In genomic region chr11:63711838-63712237, GRCh38 we compare ENCODE assay signal across 28 cellular contexts.
"Had no signal": no experiment of that assay in that cellular context is flagged by ENCODE, and none has a peak within 500 bp of the region (broad histone marks: within the 10 kb centered on the region; RNA-seq: fewer than 3 reads in every experiment).

No MANE protein-coding gene starts in this region.

- H3K4me3 ChIP-seq: body of pancreas, breast epithelium, SJCRH30, SK-N-MC had no signal

- H3K9me3 Mint-ChIP-seq: activated CD4-positive, alpha-beta T cell treated with anti-CD3 and anti-CD28 coated beads, Interleukin-2, amount 10 ng/mL, durations not matched to agents 24 days and 14 days; activated CD8-positive, alpha-beta T cell treated with anti-CD3 and anti-CD28 coated beads for 36 hours; activated naive CD4-positive, alpha-beta T cell treated with anti-CD3 and anti-CD28 coated beads, Interleukin-2, amount 50 U/mL, for 24 hours; activated naive CD8-positive, alpha-beta T cell treated with anti-CD3 and anti-CD28 coated beads, Interleukin-2, amount 10 ng/mL, durations not matched to agents 7 days and 5 days; activated T-cell treated with anti-CD3 and anti-CD28 coated beads, Interleukin-2, amount 50 U/mL, for 72 hours; activated T-helper 17 cell treated with anti-CD3 and anti-CD28 coated beads, Interleukin-2, amount 50 U/mL, for 72 hours had no signal

- DNase-seq: activated CD4-positive, alpha-beta T cell treated with anti-CD3 and anti-CD28 coated beads, Interleukin-2, amount 10 ng/mL, durations not matched to agents 24 days and 14 days; activated CD4-positive, alpha-beta T cell treated with anti-CD3 and anti-CD28 coated beads, Interleukin-2, amount 50 U/mL, for 4 hours; activated CD8-positive, alpha-beta T cell treated with anti-CD3 and anti-CD28 coated beads for 36 hours; activated gamma-delta T cell; activated naive CD4-positive, alpha-beta T cell treated with Interleukin-2 at 50 U/mL for 16 hours; activated naive CD8-positive, alpha-beta T cell treated with anti-CD3 and anti-CD28 coated beads, Interleukin-2, amount 10 ng/mL, durations not matched to agents 7 days and 5 days; activated T-cell treated with anti-CD3 and anti-CD28 coated beads, Interleukin-2, amount 50 U/mL, for 1 hour; activated T-cell treated with anti-CD3 and anti-CD28 coated beads, Interleukin-2, amount 50 U/mL, for 72 hours; body of pancreas; KBM-7; MM.1S; MV-4-11; NCI-H1092; NCI-H187 treated with DMSO at 0.1 percent for 48 hours; NCI-H2081; NCI-H2171 treated with DMSO at 0.1 percent for 48 hours; NCI-H2227 treated with DMSO at 0.1 percent for 48 hours; NCI-H446 treated with DMSO at 0.1 percent for 48 hours; NCI-H524 treated with DMSO at 0.1 percent for 48 hours; SHP77; SJCRH30; T1000; WERI-Rb-1 had no signal

- H3K36me3 ChIP-seq: SJCRH30 had no signal

- H3K4me3 Mint-ChIP-seq: activated CD4-positive, alpha-beta T cell treated with anti-CD3 and anti-CD28 coated beads, Interleukin-2, amount 10 ng/mL, durations not matched to agents 24 days and 14 days; activated CD8-positive, alpha-beta T cell treated with anti-CD3 and anti-CD28 coated beads for 36 hours; activated naive CD4-positive, alpha-beta T cell treated with anti-CD3 and anti-CD28 coated beads, Interleukin-2, amount 50 U/mL, for 24 hours; activated naive CD8-positive, alpha-beta T cell treated with anti-CD3 and anti-CD28 coated beads, Interleukin-2, amount 10 ng/mL, durations not matched to agents 7 days and 5 days; activated T-cell treated with anti-CD3 and anti-CD28 coated beads, Interleukin-2, amount 50 U/mL, for 72 hours; activated T-helper 17 cell treated with anti-CD3 and anti-CD28 coated beads, Interleukin-2, amount 50 U/mL, for 72 hours had no signal

- H3K27me3 ChIP-seq: body of pancreas, breast epithelium, SJCRH30 had no signal

- ATAC-seq: activated CD8-positive, alpha-beta T cell treated with anti-CD3 and anti-CD28 coated beads for 36 hours; activated T-cell treated with anti-CD3 and anti-CD28 coated beads, Interleukin-2, amount 50 U/mL, for 72 hours; activated T-helper 17 cell treated with anti-CD3 and anti-CD28 coated beads, Interleukin-2, amount 50 U/mL, for 72 hours; body of pancreas; Panc1 had no signal

- H3K27me3 Mint-ChIP-seq: activated CD4-positive, alpha-beta T cell treated with anti-CD3 and anti-CD28 coated beads, Interleukin-2, amount 10 ng/mL, durations not matched to agents 24 days and 14 days; activated CD8-positive, alpha-beta T cell treated with anti-CD3 and anti-CD28 coated beads for 36 hours; activated naive CD4-positive, alpha-beta T cell treated with anti-CD3 and anti-CD28 coated beads, Interleukin-2, amount 50 U/mL, for 24 hours; activated naive CD8-positive, alpha-beta T cell treated with anti-CD3 and anti-CD28 coated beads, Interleukin-2, amount 10 ng/mL, durations not matched to agents 7 days and 5 days; activated T-helper 17 cell treated with anti-CD3 and anti-CD28 coated beads, Interleukin-2, amount 50 U/mL, for 72 hours had no signal

- H3K9me3 ChIP-seq: body of pancreas, breast epithelium, SJCRH30 had no signal

- H3K4me1 ChIP-seq: breast epithelium, SJCRH30 had no signal

- H3K27ac ChIP-seq: body of pancreas, breast epithelium, SJCRH30, SK-N-MC, WERI-Rb-1 had no signal

- H3K27ac Mint-ChIP-seq: activated CD4-positive, alpha-beta T cell treated with anti-CD3 and anti-CD28 coated beads, Interleukin-2, amount 10 ng/mL, durations not matched to agents 24 days and 14 days; activated CD8-positive, alpha-beta T cell treated with anti-CD3 and anti-CD28 coated beads for 36 hours; activated naive CD4-positive, alpha-beta T cell treated with anti-CD3 and anti-CD28 coated beads, Interleukin-2, amount 50 U/mL, for 24 hours; activated naive CD8-positive, alpha-beta T cell treated with anti-CD3 and anti-CD28 coated beads, Interleukin-2, amount 10 ng/mL, durations not matched to agents 7 days and 5 days; activated T-cell treated with anti-CD3 and anti-CD28 coated beads, Interleukin-2, amount 50 U/mL, for 72 hours; activated T-helper 17 cell treated with anti-CD3 and anti-CD28 coated beads, Interleukin-2, amount 50 U/mL, for 72 hours had no signal
